In the genomic region with DNA sequence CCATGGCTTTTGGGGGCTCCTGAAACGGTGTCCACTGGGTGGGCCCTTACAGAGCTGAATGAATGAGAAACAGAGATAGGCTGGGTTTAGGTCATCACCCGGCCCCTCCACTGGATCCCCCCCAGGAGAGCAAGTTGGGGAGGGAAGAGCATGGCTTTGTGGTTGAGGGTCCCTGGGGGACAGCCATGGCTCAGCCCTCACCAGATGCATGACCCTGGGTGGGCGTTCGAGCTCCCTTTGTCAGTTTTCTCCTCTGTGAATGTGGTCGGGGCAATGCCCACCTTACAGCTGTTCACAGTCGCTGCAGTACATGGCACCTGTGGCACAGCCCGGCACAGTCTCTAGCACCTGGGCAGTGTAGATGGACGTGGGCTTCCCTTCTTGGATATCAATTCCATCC, we compare ENCODE assay signal across 25 cellular contexts. TPM values are rescaled to one million over a fixed set of nuclear protein-coding genes. Genes with fewer than 3 reads are reported as not detected.
"Had no signal": no experiment of that assay in that cellular context is flagged by ENCODE, and none has a peak within 500 bp of the region (broad histone marks: within the 10 kb centered on the region; RNA-seq: fewer than 3 reads in every experiment).

No MANE protein-coding gene starts in this region.

- H3K36me3 ChIP-seq: gastroesophageal sphincter, heart left ventricle, left lung, pancreas, spleen, suprapubic skin, transverse colon, upper lobe of right lung, vagina had no signal

- ATAC-seq: esophagus mucosa; foreskin keratinocyte; gastroesophageal sphincter; heart left ventricle; left cardiac atrium; left lung; natural killer cell; pancreas; stimulated activated memory B cell treated with anti-CD40 and anti-IgM and Interleukin-4, amounts not matched to agents 10 μg/mL and 1 μg/mL and 100 μg/mL, for 72 hours; stimulated activated naive CD8-positive, alpha-beta T cell treated with anti-CD3 and anti-CD28 coated beads, Interleukin-15, amount 100 ng/mL, for 72 hours had no signal

- H3K9me3 ChIP-seq: pancreas, transverse colon, vagina had no signal

- H3K4me2 ChIP-seq: hepatocyte had no signal

- H2AFZ ChIP-seq: hepatocyte had no signal

- H3K27me3 ChIP-seq: dorsolateral prefrontal cortex, foreskin keratinocyte, gastroesophageal sphincter, heart left ventricle, hepatocyte, left lung, pancreas, spleen, suprapubic skin, transverse colon, upper lobe of right lung, vagina had no signal

- H3K79me2 ChIP-seq: hepatocyte had no signal

- H3K27ac ChIP-seq: dorsolateral prefrontal cortex, epithelial cell of prostate, foreskin keratinocyte, gastroesophageal sphincter, heart left ventricle, hepatocyte, left lung, pancreas, skin epidermis, spleen, suprapubic skin, transverse colon, upper lobe of right lung, vagina had no signal

- FAIRE-seq: pancreas had no signal

- DNase-seq: dorsolateral prefrontal cortex; effector CD8-positive, alpha-beta T cell; endodermal cell; foreskin keratinocyte; heart left ventricle; left cardiac atrium; left lung; mesendoderm; natural killer cell; occipital lobe; pancreas; retina; spleen; stimulated activated CD4-positive, alpha-beta T cell treated with anti-CD3 and anti-CD28 coated beads, Interleukin-4, amount 100 ng/mL, for 4 hours; stimulated activated naive CD8-positive, alpha-beta T cell treated with anti-CD3 and anti-CD28 coated beads, Interleukin-15, amount 100 ng/mL, for 72 hours; transverse colon; upper lobe of right lung had no signal

- H3K4me3 ChIP-seq: dorsolateral prefrontal cortex, gastroesophageal sphincter, heart left ventricle, hepatocyte, left lung, pancreas, skin epidermis, spleen, suprapubic skin, transverse colon, upper lobe of right lung, vagina had no signal

- H3K4me1 ChIP-seq: foreskin keratinocyte, gastroesophageal sphincter, heart left ventricle, left lung, pancreas, spleen, suprapubic skin, transverse colon, upper lobe of right lung, vagina had no signal

RNA-seq across cellular contexts. Expression of a gene that starts 40.6 kb away (rescaled TPM):
- total RNA-seq: foreskin keratinocyte, natural killer cell had no signal
- polyA plus RNA-seq: foreskin keratinocyte had no signal
